ENCODE assay signal across 8 cellular contexts in the genomic region with DNA sequence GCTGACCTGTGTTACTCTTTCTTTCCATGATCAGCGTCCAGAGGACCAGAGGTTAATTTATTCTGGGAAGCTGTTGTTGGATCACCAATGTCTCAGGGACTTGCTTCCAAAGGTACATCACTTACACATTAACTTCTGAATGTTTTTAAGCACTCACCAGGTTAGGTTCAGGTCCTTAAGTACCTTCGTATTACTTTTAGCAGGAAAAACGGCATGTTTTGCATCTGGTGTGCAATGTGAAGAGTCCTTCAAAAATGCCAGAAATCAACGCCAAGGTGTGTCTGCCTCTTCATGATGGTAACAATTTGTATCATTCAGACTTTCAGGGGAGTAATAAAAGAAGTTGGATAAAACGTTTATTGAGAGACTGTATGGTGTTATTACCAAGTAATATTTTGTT. TPM values are rescaled to one million over a fixed set of nuclear protein-coding genes. Genes with fewer than 3 reads are reported as not detected.
A peak's percentile ranks its signal among the peaks of the same experiment; 100 is the strongest.
DNase-seq lines count a peak whose midpoint lies in the region; ATAC-seq and TF ChIP-seq lines count a peak whose summit lies in the region.

No MANE protein-coding gene starts in this region.

- no peak overlapping the region for H2AFZ ChIP-seq in PC-9

- H4K20me1 ChIP-seq in DOHH2 (ENCODE audit: control insufficient read depth, insufficient read depth, low read depth, low read length) (peaks cover 44% of the 10 kb centered on the region), PC-9 (ENCODE audit: insufficient read depth) (peaks cover 58% of the 10 kb centered on the region)

- no peaks in the 10 kb centered on the region for H3K9me3 ChIP-seq in DOHH2 (ENCODE audit: control insufficient read depth, insufficient read depth, low read length)
- no peaks in the 10 kb centered on the region for H3K9me3 ChIP-seq in PC-9 (ENCODE audit: insufficient read depth, low read depth)
- no peaks in the 10 kb centered on the region for H3K9me3 ChIP-seq in gastrocnemius medialis

- H3K4me1 ChIP-seq in DOHH2 (ENCODE audit: control insufficient read depth, low read length) (peaks cover 80% of the 10 kb centered on the region), PC-9 (replicated peaks; ENCODE audit: insufficient read depth) (peaks cover 25% of the 10 kb centered on the region), gastrocnemius medialis (peaks cover 30 to 38% of the 10 kb centered on the region in 2 donors)

- no peaks in the 10 kb centered on the region for H3K27me3 ChIP-seq in DOHH2 (ENCODE audit: control insufficient read depth, low read length)
- no peaks in the 10 kb centered on the region for H3K27me3 ChIP-seq in PC-9 (ENCODE audit: insufficient read depth, low read depth)
- H3K27me3 ChIP-seq in gastrocnemius medialis, result no peaks in the 10 kb centered on the region

- DNase-seq in PC-9 (no peak), epithelial cell of prostate (ENCODE audit: low read depth, low spot score) (no peak), gastrocnemius medialis (no peak), SW 1271 (lab: John Stamatoyannopoulos, UW) (no peak), 8988T (no peak)
- no peak for DNase-seq in stimulated activated CD4-positive, alpha-beta T cell treated with anti-CD3 and anti-CD28 coated beads, Interleukin-2, amount 100 ng/mL, for 48 hours

- no peak for TF ChIP-seq POLR2A in gastrocnemius medialis (IDR thresholded peaks at IDR 0.05)

- H3F3A ChIP-seq in DOHH2 (ENCODE audit: control insufficient read depth, insufficient read depth), result peaks cover 15% of the 10 kb centered on the region
- peaks cover 37% of the 10 kb centered on the region for H3F3A ChIP-seq in PC-9 (ENCODE audit: insufficient read depth, low read depth)

- H3K4me3 ChIP-seq in DOHH2 (ENCODE audit: low read length) (peak overlapping the region; percentile 100), PC-9 (no peak overlapping the region), gastrocnemius medialis (peak overlapping the region; percentile 5 to 99 (median 51))

- H3K79me2 ChIP-seq in DOHH2 (ENCODE audit: control insufficient read depth, low read length) (peaks cover 81% of the 10 kb centered on the region), PC-9 (ENCODE audit: low read depth) (peaks cover 49% of the 10 kb centered on the region)

- intact Hi-C loops in PC-9 (cut with micrococcal nuclease; ENCODE audit: unreplicated experiment) (no loop called here), gastrocnemius medialis (cut with DNase I; ENCODE audit: low total_unique reads) (loop anchor here (10.0 kb wide), 1 partner anchor 420 kb away; no protein-coding TSS in a partner anchor)

- H3K9me2 ChIP-seq in DOHH2 (replicated peaks; ENCODE audit: control insufficient read depth, low read length) (no peaks in the 10 kb centered on the region), PC-9 (ENCODE audit: insufficient read depth) (no peaks in the 10 kb centered on the region)

- H3K4me2 ChIP-seq in DOHH2 (ENCODE audit: low read length) (peak overlapping the region; percentile 76), PC-9 (peak overlapping the region; percentile 85)

- no TSS peak for BruUV-seq in PC-9 (replicated peaks; lab: Mats Ljungman, UMichigan)

- TF ChIP-seq CTCF in DOHH2 (IDR thresholded peaks at IDR 0.05; ENCODE audit: low read depth, low read length, poor library complexity, severe bottlenecking) (no peak), PC-9 (conservative IDR thresholded peaks at IDR 0.05) (no peak), gastrocnemius medialis (IDR thresholded peaks at IDR 0.05 in 4 of 5, conservative IDR thresholded peaks at IDR 0.05 in 1 of 5) (no peak)

- H3K27ac ChIP-seq in DOHH2 (ENCODE audit: low read depth, low read length), result no peak overlapping the region
- H3K27ac ChIP-seq in PC-9, result no peak overlapping the region
- H3K27ac ChIP-seq in epithelial cell of prostate, result peak overlapping the region; percentile 83
- H3K27ac ChIP-seq in gastrocnemius medialis, result peak overlapping the region; percentile 96 to 100 (median 98)

- H3K36me3 ChIP-seq in DOHH2 (ENCODE audit: control insufficient read depth, low read length), result peaks cover 82% of the 10 kb centered on the region
- peaks cover 64% of the 10 kb centered on the region for H3K36me3 ChIP-seq in PC-9 (ENCODE audit: low read depth)
- H3K36me3 ChIP-seq in gastrocnemius medialis, result peaks cover 2 to 51% of the 10 kb centered on the region in 2 donors

- no peak for ATAC-seq in gastrocnemius medialis
- no peak for ATAC-seq in GM18867 (IDR thresholded peaks at IDR 0.05; ENCODE audit: unreplicated experiment)

- POLR2A ChIA-PET in PC-9 (lab: Charles Lee; ENCODE audit: unreplicated experiment), result no interaction called here

- in situ Hi-C loops in gastrocnemius medialis (cut with MboI; ENCODE audit: low sequenced_read_pairs in 4 of 4), result no loop called here

- CTCF ChIA-PET in PC-9 (lab: Charles Lee), result no interaction called here

RNA-seq across cellular contexts. Expression of a gene that starts 3.3 kb away (rescaled TPM):
- total RNA-seq in PC-9 (2021) (23.5 and 35.3 TPM in 2 replicates), gastrocnemius medialis (100 to 1,000 TPM; 110 to 281 (median 125) TPM)

RNA-seq across cellular contexts. Expression of a gene that starts 26.5 kb away (rescaled TPM):
- total RNA-seq in PC-9 (2021) (not detected in 2 replicates), gastrocnemius medialis (not detected)

RNA-seq across cellular contexts. Expression of a gene that starts 54.2 kb away (rescaled TPM):
- total RNA-seq in PC-9 (2021) (21.9 and 29.7 TPM in 2 replicates), gastrocnemius medialis (1 to 10 TPM; 2.5 to 9.4 (median 5.1) TPM)

Comparison
In these comparisons a context has a peak if more than half of its experiments do, and no peak if none do; other contexts are left out.
1. H3K27ac ChIP-seq: peak in epithelial cell of prostate (single experiment) and gastrocnemius medialis (4 of 4); none in DOHH2 (single experiment) and PC-9 (single experiment).